Comparison of ENCODE assay signal across 1 cellular context in the genomic region with DNA sequence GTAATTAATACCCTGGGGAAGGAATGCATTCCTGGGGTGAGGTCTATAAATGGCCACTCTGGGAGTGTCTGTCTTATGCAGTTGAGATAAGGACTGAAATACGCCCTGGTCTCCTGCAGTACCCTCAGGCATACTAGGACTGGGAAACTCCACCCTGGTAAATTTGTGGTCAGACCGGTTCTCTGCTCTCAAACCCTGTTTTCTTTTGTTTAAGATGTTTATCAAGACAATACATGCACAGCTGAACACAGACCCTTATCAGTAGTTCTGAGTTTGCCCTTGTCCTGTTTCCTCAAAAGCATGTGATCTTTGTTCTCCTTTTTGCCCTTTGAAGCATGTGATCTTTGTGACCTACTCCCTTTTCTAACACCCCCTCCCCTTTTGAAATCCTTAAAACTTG.
TF ChIP-seq lines count a peak whose summit lies in the region.

No MANE protein-coding gene starts in this region.

TF ChIP-seq in K562, 482 proteins besides CTCF, POLR2A, EP300 and RAD21 (continued from another document):
- TF ChIP-seq, protein P1, sequence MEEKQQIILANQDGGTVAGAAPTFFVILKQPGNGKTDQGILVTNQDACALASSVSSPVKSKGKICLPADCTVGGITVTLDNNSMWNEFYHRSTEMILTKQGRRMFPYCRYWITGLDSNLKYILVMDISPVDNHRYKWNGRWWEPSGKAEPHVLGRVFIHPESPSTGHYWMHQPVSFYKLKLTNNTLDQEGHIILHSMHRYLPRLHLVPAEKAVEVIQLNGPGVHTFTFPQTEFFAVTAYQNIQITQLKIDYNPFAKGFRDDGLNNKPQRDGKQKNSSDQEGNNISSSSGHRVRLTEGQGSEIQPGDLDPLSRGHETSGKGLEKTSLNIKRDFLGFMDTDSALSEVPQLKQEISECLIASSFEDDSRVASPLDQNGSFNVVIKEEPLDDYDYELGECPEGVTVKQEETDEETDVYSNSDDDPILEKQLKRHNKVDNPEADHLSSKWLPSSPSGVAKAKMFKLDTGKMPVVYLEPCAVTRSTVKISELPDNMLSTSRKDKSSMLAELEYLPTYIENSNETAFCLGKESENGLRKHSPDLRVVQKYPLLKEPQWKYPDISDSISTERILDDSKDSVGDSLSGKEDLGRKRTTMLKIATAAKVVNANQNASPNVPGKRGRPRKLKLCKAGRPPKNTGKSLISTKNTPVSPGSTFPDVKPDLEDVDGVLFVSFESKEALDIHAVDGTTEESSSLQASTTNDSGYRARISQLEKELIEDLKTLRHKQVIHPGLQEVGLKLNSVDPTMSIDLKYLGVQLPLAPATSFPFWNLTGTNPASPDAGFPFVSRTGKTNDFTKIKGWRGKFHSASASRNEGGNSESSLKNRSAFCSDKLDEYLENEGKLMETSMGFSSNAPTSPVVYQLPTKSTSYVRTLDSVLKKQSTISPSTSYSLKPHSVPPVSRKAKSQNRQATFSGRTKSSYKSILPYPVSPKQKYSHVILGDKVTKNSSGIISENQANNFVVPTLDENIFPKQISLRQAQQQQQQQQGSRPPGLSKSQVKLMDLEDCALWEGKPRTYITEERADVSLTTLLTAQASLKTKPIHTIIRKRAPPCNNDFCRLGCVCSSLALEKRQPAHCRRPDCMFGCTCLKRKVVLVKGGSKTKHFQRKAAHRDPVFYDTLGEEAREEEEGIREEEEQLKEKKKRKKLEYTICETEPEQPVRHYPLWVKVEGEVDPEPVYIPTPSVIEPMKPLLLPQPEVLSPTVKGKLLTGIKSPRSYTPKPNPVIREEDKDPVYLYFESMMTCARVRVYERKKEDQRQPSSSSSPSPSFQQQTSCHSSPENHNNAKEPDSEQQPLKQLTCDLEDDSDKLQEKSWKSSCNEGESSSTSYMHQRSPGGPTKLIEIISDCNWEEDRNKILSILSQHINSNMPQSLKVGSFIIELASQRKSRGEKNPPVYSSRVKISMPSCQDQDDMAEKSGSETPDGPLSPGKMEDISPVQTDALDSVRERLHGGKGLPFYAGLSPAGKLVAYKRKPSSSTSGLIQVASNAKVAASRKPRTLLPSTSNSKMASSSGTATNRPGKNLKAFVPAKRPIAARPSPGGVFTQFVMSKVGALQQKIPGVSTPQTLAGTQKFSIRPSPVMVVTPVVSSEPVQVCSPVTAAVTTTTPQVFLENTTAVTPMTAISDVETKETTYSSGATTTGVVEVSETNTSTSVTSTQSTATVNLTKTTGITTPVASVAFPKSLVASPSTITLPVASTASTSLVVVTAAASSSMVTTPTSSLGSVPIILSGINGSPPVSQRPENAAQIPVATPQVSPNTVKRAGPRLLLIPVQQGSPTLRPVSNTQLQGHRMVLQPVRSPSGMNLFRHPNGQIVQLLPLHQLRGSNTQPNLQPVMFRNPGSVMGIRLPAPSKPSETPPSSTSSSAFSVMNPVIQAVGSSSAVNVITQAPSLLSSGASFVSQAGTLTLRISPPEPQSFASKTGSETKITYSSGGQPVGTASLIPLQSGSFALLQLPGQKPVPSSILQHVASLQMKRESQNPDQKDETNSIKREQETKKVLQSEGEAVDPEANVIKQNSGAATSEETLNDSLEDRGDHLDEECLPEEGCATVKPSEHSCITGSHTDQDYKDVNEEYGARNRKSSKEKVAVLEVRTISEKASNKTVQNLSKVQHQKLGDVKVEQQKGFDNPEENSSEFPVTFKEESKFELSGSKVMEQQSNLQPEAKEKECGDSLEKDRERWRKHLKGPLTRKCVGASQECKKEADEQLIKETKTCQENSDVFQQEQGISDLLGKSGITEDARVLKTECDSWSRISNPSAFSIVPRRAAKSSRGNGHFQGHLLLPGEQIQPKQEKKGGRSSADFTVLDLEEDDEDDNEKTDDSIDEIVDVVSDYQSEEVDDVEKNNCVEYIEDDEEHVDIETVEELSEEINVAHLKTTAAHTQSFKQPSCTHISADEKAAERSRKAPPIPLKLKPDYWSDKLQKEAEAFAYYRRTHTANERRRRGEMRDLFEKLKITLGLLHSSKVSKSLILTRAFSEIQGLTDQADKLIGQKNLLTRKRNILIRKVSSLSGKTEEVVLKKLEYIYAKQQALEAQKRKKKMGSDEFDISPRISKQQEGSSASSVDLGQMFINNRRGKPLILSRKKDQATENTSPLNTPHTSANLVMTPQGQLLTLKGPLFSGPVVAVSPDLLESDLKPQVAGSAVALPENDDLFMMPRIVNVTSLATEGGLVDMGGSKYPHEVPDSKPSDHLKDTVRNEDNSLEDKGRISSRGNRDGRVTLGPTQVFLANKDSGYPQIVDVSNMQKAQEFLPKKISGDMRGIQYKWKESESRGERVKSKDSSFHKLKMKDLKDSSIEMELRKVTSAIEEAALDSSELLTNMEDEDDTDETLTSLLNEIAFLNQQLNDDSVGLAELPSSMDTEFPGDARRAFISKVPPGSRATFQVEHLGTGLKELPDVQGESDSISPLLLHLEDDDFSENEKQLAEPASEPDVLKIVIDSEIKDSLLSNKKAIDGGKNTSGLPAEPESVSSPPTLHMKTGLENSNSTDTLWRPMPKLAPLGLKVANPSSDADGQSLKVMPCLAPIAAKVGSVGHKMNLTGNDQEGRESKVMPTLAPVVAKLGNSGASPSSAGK (IDR thresholded peaks at IDR 0.05): peak; percentile 44; the same call in 1 of the 2 replicates
- TF ChIP-seq ESRRA (IDR thresholded peaks at IDR 0.05; ENCODE audit: borderline replicate concordance, low read depth) (peak; percentile 71), L3MBTL2 (IDR thresholded peaks at IDR 0.05) (peak; percentile 54; the same call in 1 of the 2 replicates), SOX6 (IDR thresholded peaks at IDR 0.05) (peak; percentile 88)
